In the genomic region with DNA sequence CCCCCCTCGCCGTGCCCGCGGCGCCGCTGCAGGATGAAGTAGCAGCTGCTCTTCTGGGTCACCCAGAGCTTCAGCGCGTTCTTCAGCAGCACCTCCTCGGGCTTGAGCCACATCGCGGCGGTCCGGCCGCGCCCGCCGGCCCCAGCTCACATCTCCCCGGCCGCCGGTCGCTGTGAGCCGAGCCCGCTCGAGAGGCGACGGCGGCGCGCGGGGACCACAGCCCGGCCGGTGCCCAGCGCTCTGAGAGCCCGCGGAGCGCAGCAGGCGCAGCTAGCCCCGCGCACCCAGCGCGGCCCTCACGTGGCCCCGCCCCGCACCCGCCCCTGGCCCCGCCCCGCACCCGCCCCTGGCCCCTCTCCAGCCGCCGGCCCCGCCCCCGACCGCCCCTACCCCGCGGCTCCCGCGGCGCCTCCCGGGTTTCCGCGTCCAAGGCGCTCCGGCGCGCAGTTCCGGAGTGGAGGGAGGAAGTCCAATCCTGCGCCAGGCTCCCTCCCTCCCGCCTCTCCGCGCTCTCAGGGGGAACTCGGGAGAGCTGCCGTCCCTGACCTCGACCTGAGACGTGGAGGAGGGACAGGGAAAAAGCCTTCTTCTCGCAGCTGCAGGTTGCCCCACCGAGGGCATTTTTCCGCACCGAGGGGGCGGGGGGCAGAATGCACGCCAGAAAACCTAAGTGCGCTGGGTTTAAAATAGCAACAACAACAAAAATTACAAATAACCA, we compare ENCODE assay signal across 1 cellular context.
TF ChIP-seq lines count a peak whose summit lies in the region.

A gene (minus strand): TSS at position 242 of the 718 bp plus-strand sequence. CDS start 129 bp downstream, at position 113.

TF ChIP-seq in HepG2, 621 proteins besides CTCF, POLR2A, EP300 and RAD21 (continued from another document and continues in another):
- TF ChIP-seq, protein P1, sequence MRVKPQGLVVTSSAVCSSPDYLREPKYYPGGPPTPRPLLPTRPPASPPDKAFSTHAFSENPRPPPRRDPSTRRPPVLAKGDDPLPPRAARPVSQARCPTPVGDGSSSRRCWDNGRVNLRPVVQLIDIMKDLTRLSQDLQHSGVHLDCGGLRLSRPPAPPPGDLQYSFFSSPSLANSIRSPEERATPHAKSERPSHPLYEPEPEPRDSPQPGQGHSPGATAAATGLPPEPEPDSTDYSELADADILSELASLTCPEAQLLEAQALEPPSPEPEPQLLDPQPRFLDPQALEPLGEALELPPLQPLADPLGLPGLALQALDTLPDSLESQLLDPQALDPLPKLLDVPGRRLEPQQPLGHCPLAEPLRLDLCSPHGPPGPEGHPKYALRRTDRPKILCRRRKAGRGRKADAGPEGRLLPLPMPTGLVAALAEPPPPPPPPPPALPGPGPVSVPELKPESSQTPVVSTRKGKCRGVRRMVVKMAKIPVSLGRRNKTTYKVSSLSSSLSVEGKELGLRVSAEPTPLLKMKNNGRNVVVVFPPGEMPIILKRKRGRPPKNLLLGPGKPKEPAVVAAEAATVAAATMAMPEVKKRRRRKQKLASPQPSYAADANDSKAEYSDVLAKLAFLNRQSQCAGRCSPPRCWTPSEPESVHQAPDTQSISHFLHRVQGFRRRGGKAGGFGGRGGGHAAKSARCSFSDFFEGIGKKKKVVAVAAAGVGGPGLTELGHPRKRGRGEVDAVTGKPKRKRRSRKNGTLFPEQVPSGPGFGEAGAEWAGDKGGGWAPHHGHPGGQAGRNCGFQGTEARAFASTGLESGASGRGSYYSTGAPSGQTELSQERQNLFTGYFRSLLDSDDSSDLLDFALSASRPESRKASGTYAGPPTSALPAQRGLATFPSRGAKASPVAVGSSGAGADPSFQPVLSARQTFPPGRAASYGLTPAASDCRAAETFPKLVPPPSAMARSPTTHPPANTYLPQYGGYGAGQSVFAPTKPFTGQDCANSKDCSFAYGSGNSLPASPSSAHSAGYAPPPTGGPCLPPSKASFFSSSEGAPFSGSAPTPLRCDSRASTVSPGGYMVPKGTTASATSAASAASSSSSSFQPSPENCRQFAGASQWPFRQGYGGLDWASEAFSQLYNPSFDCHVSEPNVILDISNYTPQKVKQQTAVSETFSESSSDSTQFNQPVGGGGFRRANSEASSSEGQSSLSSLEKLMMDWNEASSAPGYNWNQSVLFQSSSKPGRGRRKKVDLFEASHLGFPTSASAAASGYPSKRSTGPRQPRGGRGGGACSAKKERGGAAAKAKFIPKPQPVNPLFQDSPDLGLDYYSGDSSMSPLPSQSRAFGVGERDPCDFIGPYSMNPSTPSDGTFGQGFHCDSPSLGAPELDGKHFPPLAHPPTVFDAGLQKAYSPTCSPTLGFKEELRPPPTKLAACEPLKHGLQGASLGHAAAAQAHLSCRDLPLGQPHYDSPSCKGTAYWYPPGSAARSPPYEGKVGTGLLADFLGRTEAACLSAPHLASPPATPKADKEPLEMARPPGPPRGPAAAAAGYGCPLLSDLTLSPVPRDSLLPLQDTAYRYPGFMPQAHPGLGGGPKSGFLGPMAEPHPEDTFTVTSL (CRISPR knock-in tag; IDR thresholded peaks at IDR 0.05; ENCODE audit: borderline replicate concordance) = peak; percentile 66; the same call in 1 of the 2 replicates
- TF ChIP-seq ZNF101 (CRISPR knock-in tag; IDR thresholded peaks at IDR 0.05; ENCODE audit: borderline replicate concordance, low read depth) (0 out of 2 replicates have a peak, but pooled peaks have one; percentile 49), ZNF333 (CRISPR knock-in tag; IDR thresholded peaks at IDR 0.05; ENCODE audit: borderline replicate concordance) (no peak), ZNF652 (CRISPR knock-in tag; IDR thresholded peaks at IDR 0.05; ENCODE audit: borderline replicate concordance, low read depth) (no peak), ZKSCAN5 (CRISPR knock-in tag; IDR thresholded peaks at IDR 0.05) (no peak), ZNF10 (CRISPR knock-in tag; IDR thresholded peaks at IDR 0.05; ENCODE audit: borderline replicate concordance, low read depth) (no peak), ZNF264 (CRISPR knock-in tag; IDR thresholded peaks at IDR 0.05) (no peak), MED8 (CRISPR knock-in tag; IDR thresholded peaks at IDR 0.05; ENCODE audit: insufficient replicate concordance) (no peak), ZNF138 (CRISPR knock-in tag; IDR thresholded peaks at IDR 0.05; ENCODE audit: low read depth) (0 out of 2 replicates have a peak, but pooled peaks have one; percentile 22), KAT8 (CRISPR knock-in tag; IDR thresholded peaks at IDR 0.05) (peak; percentile 64; the same call in 1 of the 2 replicates), YEATS4 (CRISPR knock-in tag; IDR thresholded peaks at IDR 0.05; ENCODE audit: borderline replicate concordance) (peak; percentile 69; the same call in 1 of the 2 replicates), MEF2D (CRISPR knock-in tag; IDR thresholded peaks at IDR 0.05) (no peak), NFIB (CRISPR knock-in tag; IDR thresholded peaks at IDR 0.05; ENCODE audit: borderline replicate concordance) (no peak), PRMT3 (CRISPR knock-in tag; IDR thresholded peaks at IDR 0.05; ENCODE audit: borderline replicate concordance, low read depth) (peak; percentile 34; the same call in 1 of the 2 replicates), ZNF207 (IDR thresholded peaks at IDR 0.05; ENCODE audit: borderline replicate concordance) (no peak), ZNF615 (CRISPR knock-in tag; IDR thresholded peaks at IDR 0.05; ENCODE audit: borderline replicate concordance) (no peak), ARID2 (CRISPR knock-in tag; IDR thresholded peaks at IDR 0.05; ENCODE audit: borderline replicate concordance) (no peak), PHF20 (CRISPR knock-in tag; IDR thresholded peaks at IDR 0.05) (peak; percentile 59; the same call in 1 of the 2 replicates), ZFY (CRISPR knock-in tag; IDR thresholded peaks at IDR 0.05) (peak; percentile 59), GABPA (IDR thresholded peaks at IDR 0.05; ENCODE audit: low read depth, low read length) (peak; percentile 76), GABPA (CRISPR knock-in tag; IDR thresholded peaks at IDR 0.05; ENCODE audit: low read depth) (peak; percentile 84)
- TF ChIP-seq, protein P2, sequence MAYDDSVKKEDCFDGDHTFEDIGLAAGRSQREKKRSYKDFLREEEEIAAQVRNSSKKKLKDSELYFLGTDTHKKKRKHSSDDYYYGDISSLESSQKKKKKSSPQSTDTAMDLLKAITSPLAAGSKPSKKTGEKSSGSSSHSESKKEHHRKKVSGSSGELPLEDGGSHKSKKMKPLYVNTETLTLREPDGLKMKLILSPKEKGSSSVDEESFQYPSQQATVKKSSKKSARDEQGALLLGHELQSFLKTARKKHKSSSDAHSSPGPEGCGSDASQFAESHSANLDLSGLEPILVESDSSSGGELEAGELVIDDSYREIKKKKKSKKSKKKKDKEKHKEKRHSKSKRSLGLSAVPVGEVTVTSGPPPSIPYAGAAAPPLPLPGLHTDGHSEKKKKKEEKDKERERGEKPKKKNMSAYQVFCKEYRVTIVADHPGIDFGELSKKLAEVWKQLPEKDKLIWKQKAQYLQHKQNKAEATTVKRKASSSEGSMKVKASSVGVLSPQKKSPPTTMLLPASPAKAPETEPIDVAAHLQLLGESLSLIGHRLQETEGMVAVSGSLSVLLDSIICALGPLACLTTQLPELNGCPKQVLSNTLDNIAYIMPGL (CRISPR knock-in tag; IDR thresholded peaks at IDR 0.05; ENCODE audit: borderline replicate concordance in 1 of 2, low read depth in 1 of 2) = peak in 1 of 2 experiments; percentile 26; a peak in 1 of 4 replicates
- TF ChIP-seq, protein P3, sequence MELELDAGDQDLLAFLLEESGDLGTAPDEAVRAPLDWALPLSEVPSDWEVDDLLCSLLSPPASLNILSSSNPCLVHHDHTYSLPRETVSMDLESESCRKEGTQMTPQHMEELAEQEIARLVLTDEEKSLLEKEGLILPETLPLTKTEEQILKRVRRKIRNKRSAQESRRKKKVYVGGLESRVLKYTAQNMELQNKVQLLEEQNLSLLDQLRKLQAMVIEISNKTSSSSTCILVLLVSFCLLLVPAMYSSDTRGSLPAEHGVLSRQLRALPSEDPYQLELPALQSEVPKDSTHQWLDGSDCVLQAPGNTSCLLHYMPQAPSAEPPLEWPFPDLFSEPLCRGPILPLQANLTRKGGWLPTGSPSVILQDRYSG (CRISPR knock-in tag; IDR thresholded peaks at IDR 0.05) = no peak
- TF ChIP-seq, protein P4, sequence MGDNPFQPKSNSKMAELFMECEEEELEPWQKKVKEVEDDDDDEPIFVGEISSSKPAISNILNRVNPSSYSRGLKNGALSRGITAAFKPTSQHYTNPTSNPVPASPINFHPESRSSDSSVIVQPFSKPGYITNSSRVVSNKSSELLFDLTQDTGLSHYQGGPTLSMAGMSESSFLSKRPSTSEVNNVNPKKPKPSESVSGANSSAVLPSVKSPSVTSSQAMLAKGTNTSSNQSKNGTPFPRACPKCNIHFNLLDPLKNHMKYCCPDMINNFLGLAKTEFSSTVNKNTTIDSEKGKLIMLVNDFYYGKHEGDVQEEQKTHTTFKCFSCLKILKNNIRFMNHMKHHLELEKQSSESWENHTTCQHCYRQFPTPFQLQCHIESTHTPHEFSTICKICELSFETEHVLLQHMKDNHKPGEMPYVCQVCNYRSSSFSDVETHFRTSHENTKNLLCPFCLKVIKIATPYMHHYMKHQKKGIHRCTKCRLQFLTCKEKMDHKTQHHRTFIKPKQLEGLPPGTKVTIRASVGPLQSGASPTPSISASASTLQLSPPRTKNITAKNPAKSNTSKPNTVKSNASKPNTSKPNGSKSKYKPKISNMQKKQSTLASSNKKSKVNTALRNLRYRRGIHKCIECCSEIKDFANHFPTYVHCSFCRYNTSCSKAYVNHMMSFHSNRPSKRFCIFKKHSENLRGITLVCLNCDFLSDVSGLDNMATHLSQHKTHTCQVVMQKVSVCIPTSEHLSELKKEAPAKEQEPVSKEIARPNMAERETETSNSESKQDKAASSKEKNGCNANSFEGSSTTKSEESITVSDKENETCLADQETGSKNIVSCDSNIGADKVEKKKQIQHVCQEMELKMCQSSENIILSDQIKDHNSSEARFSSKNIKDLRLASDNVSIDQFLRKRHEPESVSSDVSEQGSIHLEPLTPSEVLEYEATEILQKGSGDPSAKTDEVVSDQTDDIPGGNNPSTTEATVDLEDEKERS (CRISPR knock-in tag; IDR thresholded peaks at IDR 0.05) = 0 out of 2 replicates have a peak, but pooled peaks have one; percentile 13
- TF ChIP-seq, protein P5, sequence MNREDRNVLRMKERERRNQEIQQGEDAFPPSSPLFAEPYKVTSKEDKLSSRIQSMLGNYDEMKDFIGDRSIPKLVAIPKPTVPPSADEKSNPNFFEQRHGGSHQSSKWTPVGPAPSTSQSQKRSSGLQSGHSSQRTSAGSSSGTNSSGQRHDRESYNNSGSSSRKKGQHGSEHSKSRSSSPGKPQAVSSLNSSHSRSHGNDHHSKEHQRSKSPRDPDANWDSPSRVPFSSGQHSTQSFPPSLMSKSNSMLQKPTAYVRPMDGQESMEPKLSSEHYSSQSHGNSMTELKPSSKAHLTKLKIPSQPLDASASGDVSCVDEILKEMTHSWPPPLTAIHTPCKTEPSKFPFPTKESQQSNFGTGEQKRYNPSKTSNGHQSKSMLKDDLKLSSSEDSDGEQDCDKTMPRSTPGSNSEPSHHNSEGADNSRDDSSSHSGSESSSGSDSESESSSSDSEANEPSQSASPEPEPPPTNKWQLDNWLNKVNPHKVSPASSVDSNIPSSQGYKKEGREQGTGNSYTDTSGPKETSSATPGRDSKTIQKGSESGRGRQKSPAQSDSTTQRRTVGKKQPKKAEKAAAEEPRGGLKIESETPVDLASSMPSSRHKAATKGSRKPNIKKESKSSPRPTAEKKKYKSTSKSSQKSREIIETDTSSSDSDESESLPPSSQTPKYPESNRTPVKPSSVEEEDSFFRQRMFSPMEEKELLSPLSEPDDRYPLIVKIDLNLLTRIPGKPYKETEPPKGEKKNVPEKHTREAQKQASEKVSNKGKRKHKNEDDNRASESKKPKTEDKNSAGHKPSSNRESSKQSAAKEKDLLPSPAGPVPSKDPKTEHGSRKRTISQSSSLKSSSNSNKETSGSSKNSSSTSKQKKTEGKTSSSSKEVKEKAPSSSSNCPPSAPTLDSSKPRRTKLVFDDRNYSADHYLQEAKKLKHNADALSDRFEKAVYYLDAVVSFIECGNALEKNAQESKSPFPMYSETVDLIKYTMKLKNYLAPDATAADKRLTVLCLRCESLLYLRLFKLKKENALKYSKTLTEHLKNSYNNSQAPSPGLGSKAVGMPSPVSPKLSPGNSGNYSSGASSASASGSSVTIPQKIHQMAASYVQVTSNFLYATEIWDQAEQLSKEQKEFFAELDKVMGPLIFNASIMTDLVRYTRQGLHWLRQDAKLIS (CRISPR knock-in tag; IDR thresholded peaks at IDR 0.05) = no peak; the same call in 1 of the 2 replicates
- TF ChIP-seq, protein P6, sequence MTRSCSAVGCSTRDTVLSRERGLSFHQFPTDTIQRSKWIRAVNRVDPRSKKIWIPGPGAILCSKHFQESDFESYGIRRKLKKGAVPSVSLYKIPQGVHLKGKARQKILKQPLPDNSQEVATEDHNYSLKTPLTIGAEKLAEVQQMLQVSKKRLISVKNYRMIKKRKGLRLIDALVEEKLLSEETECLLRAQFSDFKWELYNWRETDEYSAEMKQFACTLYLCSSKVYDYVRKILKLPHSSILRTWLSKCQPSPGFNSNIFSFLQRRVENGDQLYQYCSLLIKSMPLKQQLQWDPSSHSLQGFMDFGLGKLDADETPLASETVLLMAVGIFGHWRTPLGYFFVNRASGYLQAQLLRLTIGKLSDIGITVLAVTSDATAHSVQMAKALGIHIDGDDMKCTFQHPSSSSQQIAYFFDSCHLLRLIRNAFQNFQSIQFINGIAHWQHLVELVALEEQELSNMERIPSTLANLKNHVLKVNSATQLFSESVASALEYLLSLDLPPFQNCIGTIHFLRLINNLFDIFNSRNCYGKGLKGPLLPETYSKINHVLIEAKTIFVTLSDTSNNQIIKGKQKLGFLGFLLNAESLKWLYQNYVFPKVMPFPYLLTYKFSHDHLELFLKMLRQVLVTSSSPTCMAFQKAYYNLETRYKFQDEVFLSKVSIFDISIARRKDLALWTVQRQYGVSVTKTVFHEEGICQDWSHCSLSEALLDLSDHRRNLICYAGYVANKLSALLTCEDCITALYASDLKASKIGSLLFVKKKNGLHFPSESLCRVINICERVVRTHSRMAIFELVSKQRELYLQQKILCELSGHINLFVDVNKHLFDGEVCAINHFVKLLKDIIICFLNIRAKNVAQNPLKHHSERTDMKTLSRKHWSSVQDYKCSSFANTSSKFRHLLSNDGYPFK (CRISPR knock-in tag; IDR thresholded peaks at IDR 0.05; ENCODE audit: borderline replicate concordance) = 0 out of 2 replicates have a peak, but pooled peaks have one; percentile 2
- TF ChIP-seq, protein P7, sequence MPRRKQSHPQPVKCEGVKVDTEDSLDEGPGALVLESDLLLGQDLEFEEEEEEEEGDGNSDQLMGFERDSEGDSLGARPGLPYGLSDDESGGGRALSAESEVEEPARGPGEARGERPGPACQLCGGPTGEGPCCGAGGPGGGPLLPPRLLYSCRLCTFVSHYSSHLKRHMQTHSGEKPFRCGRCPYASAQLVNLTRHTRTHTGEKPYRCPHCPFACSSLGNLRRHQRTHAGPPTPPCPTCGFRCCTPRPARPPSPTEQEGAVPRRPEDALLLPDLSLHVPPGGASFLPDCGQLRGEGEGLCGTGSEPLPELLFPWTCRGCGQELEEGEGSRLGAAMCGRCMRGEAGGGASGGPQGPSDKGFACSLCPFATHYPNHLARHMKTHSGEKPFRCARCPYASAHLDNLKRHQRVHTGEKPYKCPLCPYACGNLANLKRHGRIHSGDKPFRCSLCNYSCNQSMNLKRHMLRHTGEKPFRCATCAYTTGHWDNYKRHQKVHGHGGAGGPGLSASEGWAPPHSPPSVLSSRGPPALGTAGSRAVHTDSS (CRISPR knock-in tag; conservative IDR thresholded peaks at IDR 0.05) = no peak
